Comparison of ENCODE assay signal across 8 cellular contexts in the genomic region with DNA sequence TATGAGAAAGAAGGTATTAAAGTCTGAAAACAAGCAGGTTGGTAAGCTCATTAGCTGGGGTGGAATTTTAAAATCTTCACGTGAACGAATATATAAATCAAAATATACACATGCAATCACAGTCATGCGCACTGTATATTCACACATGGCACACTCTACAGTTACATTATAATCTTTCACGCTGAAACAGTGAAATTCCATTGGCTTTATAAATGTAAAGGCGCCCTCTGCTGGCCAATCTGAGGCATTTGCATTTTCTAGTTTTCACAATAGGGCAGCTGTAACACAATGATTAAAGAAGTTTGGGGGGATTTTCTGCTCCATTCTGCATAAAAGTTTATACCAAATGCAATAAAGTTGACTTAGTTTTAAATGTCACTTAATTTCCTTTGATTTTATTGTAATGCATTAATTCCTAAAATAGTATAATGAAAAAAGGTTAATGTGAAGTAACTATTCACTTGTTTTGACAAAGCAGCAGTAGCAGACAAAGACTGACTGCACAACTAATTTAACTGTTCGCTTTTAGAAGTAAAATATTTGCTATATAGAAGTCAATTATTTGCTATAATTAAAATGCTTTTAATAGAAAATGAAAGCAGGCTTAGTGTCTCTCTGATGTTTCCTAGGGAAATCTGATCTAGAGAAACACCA. TPM values are rescaled to one million over a fixed set of nuclear protein-coding genes. Genes with fewer than 3 reads are reported as not detected.
DNase-seq lines count a peak whose midpoint lies in the region; ATAC-seq and TF ChIP-seq lines count a peak whose summit lies in the region.

No MANE protein-coding gene starts in this region.

- peak; percentile 71 for DNase-seq in LHCN-M2 (ENCODE audit: low read depth)
- no peak for DNase-seq in RWPE2 (ENCODE audit: low spot score)
- peak; percentile 62 for DNase-seq in activated naive CD4-positive, alpha-beta T cell treated with anti-CD3 and anti-CD28 coated beads, Interleukin-2, amount 10 ng/mL, durations not matched to agents 7 days and 5 days
- DNase-seq in cardiac muscle cell (ENCODE audit: low read depth in 1 of 2, low spot score in 1 of 2): peak; percentile 78 to 83
- no peak for DNase-seq in sigmoid colon
- no peak for DNase-seq in NCI-H187 (lab: John Stamatoyannopoulos, UW)

- no peaks in the 10 kb centered on the region for H3K4me1 ChIP-seq in DOHH2 (ENCODE audit: control insufficient read depth, low read length)
- H3K4me1 ChIP-seq in RWPE2 (ENCODE audit: insufficient read depth, poor library complexity, severe bottlenecking): peaks cover 14% of the 10 kb centered on the region
- H3K4me1 ChIP-seq in cardiac muscle cell (ENCODE audit: low read depth): no peaks in the 10 kb centered on the region
- peaks cover 0 to 4% (median 0%) of the 10 kb centered on the region in 4 donors for H3K4me1 ChIP-seq in sigmoid colon

- peak overlapping the region; percentile 27; the same call in 1 of the 2 replicates for H3K4me2 ChIP-seq in DOHH2 (ENCODE audit: low read length)

- H3K4me3 ChIP-seq in DOHH2 (ENCODE audit: low read length) (no peak overlapping the region), RWPE2 (ENCODE audit: severe bottlenecking) (no peak overlapping the region), cardiac muscle cell (no peak overlapping the region), sigmoid colon (no peak overlapping the region)

- H3K4me3 Mint-ChIP-seq in activated naive CD4-positive, alpha-beta T cell treated with anti-CD3 and anti-CD28 coated beads, Interleukin-2, amount 10 ng/mL, durations not matched to agents 7 days and 5 days: no peak overlapping the region

- H3K79me2 ChIP-seq in DOHH2 (ENCODE audit: control insufficient read depth, low read length): no peaks in the 10 kb centered on the region

- no peaks in the 10 kb centered on the region for H4K20me1 ChIP-seq in DOHH2 (ENCODE audit: control insufficient read depth, insufficient read depth, low read depth, low read length)

- H3K36me3 Mint-ChIP-seq in activated naive CD4-positive, alpha-beta T cell treated with anti-CD3 and anti-CD28 coated beads, Interleukin-2, amount 10 ng/mL, durations not matched to agents 7 days and 5 days: peaks cover 3% of the 10 kb centered on the region

- no peaks in the 10 kb centered on the region for H3K27me3 Mint-ChIP-seq in activated naive CD4-positive, alpha-beta T cell treated with anti-CD3 and anti-CD28 coated beads, Interleukin-2, amount 10 ng/mL, durations not matched to agents 7 days and 5 days

- TF ChIP-seq CTCF in DOHH2 (IDR thresholded peaks at IDR 0.05; ENCODE audit: low read depth, low read length, poor library complexity, severe bottlenecking): peak; percentile 90
- TF ChIP-seq CTCF in RWPE2 (IDR thresholded peaks at IDR 0.05; ENCODE audit: poor library complexity, severe bottlenecking): peak; percentile 92
- TF ChIP-seq CTCF in cardiac muscle cell (IDR thresholded peaks at IDR 0.05; ENCODE audit: low read depth, low read length): peak; percentile 74
- TF ChIP-seq CTCF in sigmoid colon (IDR thresholded peaks at IDR 0.05): peak; percentile 49 to 84 (median 70)

- intact Hi-C loops in sigmoid colon (cut with DNase I): loop anchor here (5.0 to 10.0 kb wide), 2 partner anchors 149 to 296 kb away; a partner anchor contains a TSS

- H3K36me3 ChIP-seq in DOHH2 (ENCODE audit: control insufficient read depth, low read length) (no peaks in the 10 kb centered on the region), RWPE2 (ENCODE audit: low read depth) (no peaks in the 10 kb centered on the region), cardiac muscle cell (no peaks in the 10 kb centered on the region), sigmoid colon (peaks cover 0 to 7% (median 0%) of the 10 kb centered on the region in 4 donors)

- H3K27ac Mint-ChIP-seq in activated naive CD4-positive, alpha-beta T cell treated with anti-CD3 and anti-CD28 coated beads, Interleukin-2, amount 10 ng/mL, durations not matched to agents 7 days and 5 days: no peak overlapping the region

- peak; percentile 70 for ATAC-seq in GM21717 (IDR thresholded peaks at IDR 0.05; ENCODE audit: unreplicated experiment)
- ATAC-seq in RWPE2 (ENCODE audit: low read depth): peak; percentile 63

- H3K27me3 ChIP-seq in DOHH2 (ENCODE audit: control insufficient read depth, low read length): no peaks in the 10 kb centered on the region
- no peaks in the 10 kb centered on the region for H3K27me3 ChIP-seq in RWPE2 (ENCODE audit: insufficient read depth, poor library complexity, severe bottlenecking)
- H3K27me3 ChIP-seq in cardiac muscle cell: no peaks in the 10 kb centered on the region
- no peaks in the 10 kb centered on the region for H3K27me3 ChIP-seq in sigmoid colon

- H3K27ac ChIP-seq in DOHH2 (ENCODE audit: low read depth, low read length): no peak overlapping the region
- H3K27ac ChIP-seq in RWPE2 (ENCODE audit: poor library complexity, severe bottlenecking): no peak overlapping the region
- H3K27ac ChIP-seq in cardiac muscle cell: no peak overlapping the region
- H3K27ac ChIP-seq in sigmoid colon: no peak overlapping the region

- no peaks in the 10 kb centered on the region for H3K4me1 Mint-ChIP-seq in activated naive CD4-positive, alpha-beta T cell treated with anti-CD3 and anti-CD28 coated beads, Interleukin-2, amount 10 ng/mL, durations not matched to agents 7 days and 5 days

- no peaks in the 10 kb centered on the region for H3F3A ChIP-seq in DOHH2 (ENCODE audit: control insufficient read depth, insufficient read depth)

- no peaks in the 10 kb centered on the region for H3K9me2 ChIP-seq in DOHH2 (replicated peaks; ENCODE audit: control insufficient read depth, low read length)

- H3K9me3 Mint-ChIP-seq in activated naive CD4-positive, alpha-beta T cell treated with anti-CD3 and anti-CD28 coated beads, Interleukin-2, amount 10 ng/mL, durations not matched to agents 7 days and 5 days: no peaks in the 10 kb centered on the region

- H3K9me3 ChIP-seq in DOHH2 (ENCODE audit: control insufficient read depth, insufficient read depth, low read length) (no peaks in the 10 kb centered on the region), RWPE2 (ENCODE audit: severe bottlenecking) (no peaks in the 10 kb centered on the region), cardiac muscle cell (ENCODE audit: low read depth) (no peaks in the 10 kb centered on the region), sigmoid colon (no peaks in the 10 kb centered on the region)

- CTCF ChIA-PET in activated naive CD4-positive, alpha-beta T cell treated with anti-CD3 and anti-CD28 coated beads, Interleukin-2, amount 10 ng/mL, durations not matched to agents 7 days and 5 days (lab: Charles Lee): interaction anchor here (0.8 to 11.7 kb wide), 13 partner anchors 8 to 152 kb away, joined by 3 to 196 read pairs (median 5); a partner anchor contains a TSS

- WGBS in sigmoid colon, 2 donors: 7 to 17% methylated on average over 6 of the region's 6 CpGs

- no peak for TF ChIP-seq POLR2A in sigmoid colon (IDR thresholded peaks at IDR 0.05)

- no peak for TF ChIP-seq EP300 in sigmoid colon (IDR thresholded peaks at IDR 0.05)

RNA-seq across cellular contexts. Expression of a gene that starts 17.2 kb away (rescaled TPM):
- total RNA-seq in LHCN-M2 (2014; rRNA removed): 2.6 and 5.6 TPM in 2 replicates
- 1.0 TPM for polyA plus RNA-seq in LHCN-M2 (2012)
- 0.06 and 0.07 TPM in 2 replicates for total RNA-seq in cardiac muscle cell
- polyA plus RNA-seq in cardiac muscle cell: 0.88 TPM in 1 of 2 replicates, not detected in the other
- total RNA-seq in sigmoid colon: 10 to 100 TPM in 3 of 4 donors, 1 to 10 TPM in 1; 8.8 to 14.6 (median 11.1) TPM
- polyA plus RNA-seq in sigmoid colon: 10 to 100 TPM in 2 of 3 donors, 1 to 10 TPM in 1; 9.0 to 16.0 (median 12.0) TPM

RNA-seq across cellular contexts. Expression of a gene that starts 42.7 kb away (rescaled TPM):
- 0.52 and 0.90 TPM in 2 replicates for total RNA-seq in LHCN-M2 (2014; rRNA removed)
- 0.35 TPM for polyA plus RNA-seq in LHCN-M2 (2012)
- 57.7 and 78.1 TPM in 2 replicates for total RNA-seq in cardiac muscle cell
- 41.9 and 79.8 TPM in 2 replicates for polyA plus RNA-seq in cardiac muscle cell
- 10 to 100 TPM; 10.9 to 24.8 (median 11.2) TPM for total RNA-seq in sigmoid colon
- polyA plus RNA-seq in sigmoid colon: 10 to 100 TPM; 24.1 to 27.6 (median 24.3) TPM

RNA-seq across cellular contexts. Expression of a gene that starts 58.0 kb away (rescaled TPM):
- total RNA-seq in LHCN-M2 (2014; rRNA removed) (102 and 115 TPM in 2 replicates), cardiac muscle cell (not detected in 2 replicates), sigmoid colon (10 to 100 TPM; 12.7 to 35.7 (median 22.4) TPM)
- polyA plus RNA-seq in LHCN-M2 (2012): 29.6 TPM
- polyA plus RNA-seq in cardiac muscle cell (not detected in 2 replicates), sigmoid colon (1 to 10 TPM in 1 of 3 donors, not detected in 2; 2.2 TPM)

Comparison
In these comparisons a context has a peak if more than half of its experiments do, and no peak if none do; other contexts are left out.
1. DNase-seq: peak in LHCN-M2 (single experiment), activated naive CD4-positive, alpha-beta T cell treated with anti-CD3 and anti-CD28 coated beads, Interleukin-2, amount 10 ng/mL, durations not matched to agents 7 days and 5 days (single experiment) and cardiac muscle cell (2 of 2); none in RWPE2 (single experiment), sigmoid colon (single experiment) and NCI-H187 (0 of 2).
2. RNA of a gene that starts 58.0 kb away (total RNA-seq): 102 to 115 TPM in LHCN-M2 and 12.7 to 35.7 TPM in sigmoid colon; not detected in cardiac muscle cell; every median in the first group is over 10 times any median in the second.
3. Peak in every context shown above with its lines, with median percentiles within 50 percentile points of each other: CTCF ChIP-seq.